32 cellular contexts compared by ENCODE assay signal in the genomic region with DNA sequence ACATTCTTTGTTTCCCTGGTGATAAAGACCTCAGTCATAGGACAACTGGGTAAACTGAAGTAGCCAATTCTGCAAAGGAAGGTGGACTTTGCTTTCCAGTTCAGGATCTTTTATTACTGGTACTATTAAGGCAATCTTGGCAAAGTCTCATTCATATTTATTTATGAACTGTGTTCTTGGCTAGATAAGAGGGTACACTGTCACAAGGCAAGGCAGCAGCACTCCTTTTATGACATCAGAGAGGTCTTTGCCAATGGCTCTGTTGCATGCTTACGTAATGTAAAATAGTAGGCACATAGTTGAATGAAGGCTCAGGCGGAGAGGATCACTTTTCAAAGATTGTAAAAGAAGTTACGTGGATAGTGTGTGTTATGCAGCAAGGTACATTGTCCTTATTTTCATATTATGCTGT.
DNase-seq lines count a peak whose midpoint lies in the region; ATAC-seq and TF ChIP-seq lines count a peak whose summit lies in the region.
"Had no signal": no experiment of that assay in that cellular context is flagged by ENCODE, and none has a peak within 500 bp of the region (broad histone marks: within the 10 kb centered on the region; RNA-seq: fewer than 3 reads in every experiment).

No MANE protein-coding gene starts in this region.

- ATAC-seq in Right ventricle myocardium superior (ENCODE audit: poor library complexity) (peak; percentile 91), heart right ventricle (peak in 6 of 8 donors; percentile 34 to 96 (median 92)), HG03439 (IDR thresholded peaks at IDR 0.05; ENCODE audit: unreplicated experiment) (no peak)
- ATAC-seq: activated CD4-positive, alpha-beta T cell treated with anti-CD3 and anti-CD28 coated beads for 36 hours; esophagus mucosa; foreskin keratinocyte; HCT116; upper lobe of right lung had no signal

- TF ChIP-seq POLR2A in transverse colon (IDR thresholded peaks at IDR 0.05), result peak; percentile 37

- H3K4me1 ChIP-seq in heart right ventricle (peaks cover 0 to 6% (median 0%) of the 10 kb centered on the region in 9 donors), muscle layer of duodenum (ENCODE audit: control insufficient read depth in 1 of 2, insufficient read depth in 2 of 2, low read length in 2 of 2) (peaks cover 0 to 5% of the 10 kb centered on the region in 2 donors), transverse colon (peaks cover 0 to 13% (median 11%) of the 10 kb centered on the region in 4 donors)
- H3K4me1 ChIP-seq: foreskin keratinocyte, suprapubic skin, upper lobe of right lung had no signal

- H3K36me3 ChIP-seq in heart right ventricle (no peaks in the 10 kb centered on the region), muscle layer of duodenum (ENCODE audit: control insufficient read depth in 1 of 2, insufficient read depth in 2 of 2, low read length in 2 of 2) (no peaks in the 10 kb centered on the region), transverse colon (no peaks in the 10 kb centered on the region)
- H3K36me3 ChIP-seq: cardiac muscle cell, neutrophil, suprapubic skin, upper lobe of right lung had no signal

- H3K4me3 ChIP-seq in heart right ventricle (no peak overlapping the region), muscle layer of duodenum (ENCODE audit: low read depth in 1 of 2, low read length in 2 of 2) (no peak overlapping the region), transverse colon (no peak overlapping the region)
- H3K4me3 ChIP-seq: cardiac muscle cell, suprapubic skin, upper lobe of right lung had no signal

- no peak for DNase-seq in Right ventricle myocardium superior
- no peak for DNase-seq in cardiac septum (ENCODE audit: low spot score)
- no peak for DNase-seq in heart right ventricle
- DNase-seq in transverse colon, result peak; percentile 41
- no peak for DNase-seq in islet precursor cell
- DNase-seq in stimulated activated CD4-positive, alpha-beta T cell treated with anti-CD3 and anti-CD28 coated beads, Interleukin-1b, Interleukin-23, amount 100 ng/mL, for 48 hours, result no peak
- DNase-seq: activated CD4-positive, alpha-beta T cell treated with anti-CD3 and anti-CD28 coated beads for 36 hours; activated CD8-positive, alpha-beta memory T cell treated with anti-CD3 and anti-CD28 coated beads for 24 hours; activated T-cell treated with anti-CD3 and anti-CD28 coated beads for 4 hours; aorta; COR-L47; dermis blood vessel endothelial cell; DMS53; foreskin keratinocyte; Karpas-422; MV-4-11; naive B cell; NCI-H1436; NCI-H2081 treated with DMSO at 0.1 percent for 48 hours; NCI-H748 treated with DMSO at 0.1 percent for 48 hours; stimulated activated naive CD4-positive, alpha-beta T cell; SW 1271; T-helper 9 cell; upper lobe of right lung had no signal

- 42 to 61% methylated on average over 3 of the region's 3 CpGs for WGBS in heart right ventricle, 2 donors
- 50 to 62% methylated on average over 3 of the region's 3 CpGs for WGBS in transverse colon (ENCODE audit: low coverage in 1 of 2), 2 donors

- peaks cover 0 to 23% (median 0%) of the 10 kb centered on the region in 11 donors for H3K9me3 ChIP-seq in heart right ventricle
- peaks cover 3% of the 10 kb centered on the region in 2 donors for H3K9me3 ChIP-seq in muscle layer of duodenum (ENCODE audit: control insufficient read depth in 1 of 2, low read length in 2 of 2)
- H3K9me3 ChIP-seq in transverse colon, result peaks cover 0 to 2% of the 10 kb centered on the region in 2 donors
- H3K9me3 ChIP-seq: neutrophil, suprapubic skin, upper lobe of right lung had no signal

- TF ChIP-seq EP300 in transverse colon (IDR thresholded peaks at IDR 0.05; ENCODE audit: low read depth), result peak; percentile 93

- peak overlapping the region in 1 of 10 donors; percentile 15 for H3K27ac ChIP-seq in heart right ventricle
- H3K27ac ChIP-seq in muscle layer of duodenum (ENCODE audit: low read length), result peak overlapping the region; percentile 57
- peak overlapping the region; percentile 67 to 79 (median 78) for H3K27ac ChIP-seq in transverse colon
- H3K27ac ChIP-seq: C4-2B, cardiac muscle cell, foreskin keratinocyte, neutrophil, suprapubic skin, upper lobe of right lung had no signal

- in situ Hi-C loops in transverse colon (cut with MboI; ENCODE audit: low pct_ligation_motif_present in 1 of 4, low pct_unique_long_range_greater_than_20kb in 1 of 4, low sequenced_read_pairs in 3 of 4), result no loop called here

- H3K27me3 ChIP-seq in heart right ventricle, result no peaks in the 10 kb centered on the region
- no peaks in the 10 kb centered on the region for H3K27me3 ChIP-seq in muscle layer of duodenum (ENCODE audit: low read depth, low read length)
- no peaks in the 10 kb centered on the region for H3K27me3 ChIP-seq in transverse colon
- H3K27me3 ChIP-seq: cardiac muscle cell, foreskin keratinocyte, neutrophil, suprapubic skin, upper lobe of right lung had no signal

- TF ChIP-seq CTCF in heart right ventricle (IDR thresholded peaks at IDR 0.05) (no peak), transverse colon (IDR thresholded peaks at IDR 0.05) (no peak)

- intact Hi-C loops in Right ventricle myocardium superior (cut with DNase I), result no loop called here
- intact Hi-C loops in cardiac septum (cut with DNase I), result no loop called here
- intact Hi-C loops in heart right ventricle (cut with DNase I), result loop anchor here in 1 of 10 donors (2.0 kb wide), 1 partner anchor 31 kb away; no protein-coding TSS in a partner anchor
- intact Hi-C loops in transverse colon (cut with DNase I; ENCODE audit: low total_unique reads), result no loop called here
